1 cellular context compared by ENCODE assay signal in the genomic region with DNA sequence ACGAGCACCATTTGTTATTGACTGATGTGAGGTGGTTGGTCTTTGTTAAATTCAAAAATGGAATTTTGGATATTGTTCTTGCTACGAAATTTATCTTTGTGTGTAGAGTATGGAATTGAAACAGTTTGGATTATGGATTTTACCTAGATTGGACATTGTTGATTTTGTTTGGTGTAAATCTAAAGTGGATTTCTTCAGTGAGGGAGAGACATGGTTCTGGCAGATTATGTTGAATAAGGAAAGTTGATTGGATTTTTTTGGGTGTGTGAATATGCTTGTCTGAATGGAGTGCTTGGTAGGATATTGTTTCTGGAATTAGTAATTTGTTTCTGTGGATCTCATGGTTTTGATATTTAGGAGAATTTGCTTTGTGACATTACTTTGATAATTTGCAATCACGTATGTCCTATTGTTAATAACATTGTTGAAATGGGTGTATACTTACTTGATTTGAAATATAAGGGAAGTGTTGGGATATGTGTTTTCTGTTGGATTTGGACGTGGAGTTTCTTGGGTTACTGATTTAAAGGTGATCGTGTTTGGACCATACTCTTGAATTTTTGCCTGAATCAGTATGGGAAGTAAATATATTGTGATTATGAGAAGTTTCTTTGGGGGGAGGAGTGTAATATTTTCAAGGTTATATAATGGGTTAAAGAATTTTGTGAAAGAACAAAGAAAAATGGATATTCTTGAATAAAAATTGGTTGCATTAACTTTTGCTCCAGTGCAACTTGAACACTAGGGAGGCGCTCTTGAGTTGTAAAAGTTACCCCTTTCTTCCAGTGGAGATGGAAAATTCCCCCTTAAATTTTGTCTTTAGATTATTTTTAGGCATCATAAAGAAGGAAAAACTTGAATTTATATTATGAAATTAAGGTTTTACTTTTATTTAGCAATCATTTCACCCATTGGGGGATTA.
TF ChIP-seq lines count a peak whose summit lies in the region.

No MANE protein-coding gene starts in this region.

TF ChIP-seq in endothelial cell of umbilical vein, 7 proteins besides CTCF, POLR2A, EP300 and RAD21 (continued from another document):
- TF ChIP-seq JUN (IDR thresholded peaks at IDR 0.05; ENCODE audit: borderline replicate concordance, insufficient read depth, insufficient read length, low read depth), result no peak
- TF ChIP-seq MYC (IDR thresholded peaks at IDR 0.05; ENCODE audit: low read depth, low read length), result no peak
- TF ChIP-seq FOS (IDR thresholded peaks at IDR 0.05; ENCODE audit: borderline replicate concordance, insufficient read depth, low read length), result no peak
